15 cellular contexts compared by ENCODE assay signal in genomic region chr9:81874926-81875325, GRCh38. TPM values are rescaled to one million over a fixed set of nuclear protein-coding genes. Genes with fewer than 3 reads are reported as not detected.
A peak's percentile ranks its signal among the peaks of the same experiment; 100 is the strongest.
DNase-seq lines count a peak whose midpoint lies in the region; ATAC-seq and TF ChIP-seq lines count a peak whose summit lies in the region.
"Had no signal": no experiment of that assay in that cellular context is flagged by ENCODE, and none has a peak within 500 bp of the region (broad histone marks: within the 10 kb centered on the region; RNA-seq: fewer than 3 reads in every experiment).

No MANE protein-coding gene starts in this region.

- H3K27me3 Mint-ChIP-seq in CD8-positive, alpha-beta T cell (ENCODE audit: low read depth) = no peaks in the 10 kb centered on the region
- H3K27me3 Mint-ChIP-seq: activated naive CD8-positive, alpha-beta T cell treated with anti-CD3 and anti-CD28 coated beads, Interleukin-2, amount 10 ng/mL, durations not matched to agents 7 days and 5 days had no signal

- no peaks in the 10 kb centered on the region for H3K36me3 Mint-ChIP-seq in CD8-positive, alpha-beta T cell
- H3K36me3 Mint-ChIP-seq: activated naive CD8-positive, alpha-beta T cell treated with anti-CD3 and anti-CD28 coated beads, Interleukin-2, amount 10 ng/mL, durations not matched to agents 7 days and 5 days; CD14-positive monocyte had no signal

- POLR2A ChIA-PET in BJ (lab: Charles Lee) = interaction anchor here (0.5 kb wide), 1 partner anchor 296 kb away, joined by 11 read pairs; no protein-coding TSS in a partner anchor
- POLR2A ChIA-PET in CD8-positive, alpha-beta T cell (lab: Charles Lee) = no interaction called here

- ATAC-seq in HG03108 (IDR thresholded peaks at IDR 0.05; ENCODE audit: unreplicated experiment) (no peak), GM18868 (IDR thresholded peaks at IDR 0.05; ENCODE audit: unreplicated experiment) (no peak)
- ATAC-seq in CD8-positive, alpha-beta T cell = no peak

- H3K36me3 ChIP-seq in BJ (ENCODE audit: control insufficient read depth, insufficient read depth, low read length) (no peaks in the 10 kb centered on the region), MG63 (no peaks in the 10 kb centered on the region)
- no peaks in the 10 kb centered on the region for H3K36me3 ChIP-seq in CD8-positive, alpha-beta T cell (ENCODE audit: insufficient read depth, low read length)

- TF ChIP-seq CTCF in BJ (IDR thresholded peaks at IDR 0.05; ENCODE audit: insufficient read depth, low read depth, low read length) (no peak), epithelial cell of esophagus (IDR thresholded peaks at IDR 0.05; ENCODE audit: insufficient read depth, low read depth, low read length, missing control alignments) (no peak)
- TF ChIP-seq CTCF in CD8-positive, alpha-beta T cell (IDR thresholded peaks at IDR 0.05) = no peak

- H3K27ac ChIP-seq in CD8-positive, alpha-beta T cell (ENCODE audit: low read depth, low read length) = no peak overlapping the region

- H3K4me3 ChIP-seq in BJ (ENCODE audit: low read depth, low read length) (no peak overlapping the region), MG63 (no peak overlapping the region), epithelial cell of esophagus (ENCODE audit: low read length) (no peak overlapping the region)
- H3K4me3 ChIP-seq in CD8-positive, alpha-beta T cell (ENCODE audit: low read depth, low read length) = no peak overlapping the region

- no peaks in the 10 kb centered on the region for H3K9me3 ChIP-seq in MG63
- no peaks in the 10 kb centered on the region for H3K9me3 ChIP-seq in CD8-positive, alpha-beta T cell (ENCODE audit: low read length)

- DNase-seq in BJ (ENCODE audit: low read depth) = peak; percentile 60
- peak; percentile 34 for DNase-seq in MG63
- peak; percentile 82 for DNase-seq in epithelial cell of esophagus (ENCODE audit: low read depth)
- peak; percentile 10 for DNase-seq in myocyte (ENCODE audit: low read depth)
- DNase-seq in CD8-positive, alpha-beta T cell = no peak
- no peak for DNase-seq in T-helper 9 cell
- DNase-seq: activated naive CD8-positive, alpha-beta T cell treated with anti-CD3 and anti-CD28 coated beads, Interleukin-2, amount 10 ng/mL, durations not matched to agents 7 days and 5 days; erythroblast; left cardiac atrium; NCI-H2081 treated with DMSO at 0.1 percent for 48 hours had no signal

- no peaks in the 10 kb centered on the region for H3K9me3 Mint-ChIP-seq in CD8-positive, alpha-beta T cell
- H3K9me3 Mint-ChIP-seq: activated naive CD8-positive, alpha-beta T cell treated with anti-CD3 and anti-CD28 coated beads, Interleukin-2, amount 10 ng/mL, durations not matched to agents 7 days and 5 days; T-helper 2 cell treated with Interferon-gamma antibody and Interleukin-4, amounts not matched to agents 5 μg/mL and 100 μg/mL, for 36 hours had no signal

- intact Hi-C loops in CD8-positive, alpha-beta T cell (cut with DNase I, micrococcal nuclease) = no loop called here

- no peak overlapping the region for H3K4me3 Mint-ChIP-seq in CD8-positive, alpha-beta T cell
- H3K4me3 Mint-ChIP-seq: activated naive CD8-positive, alpha-beta T cell treated with anti-CD3 and anti-CD28 coated beads, Interleukin-2, amount 10 ng/mL, durations not matched to agents 7 days and 5 days; CD14-positive monocyte; T-helper 2 cell treated with Interferon-gamma antibody and Interleukin-4, amounts not matched to agents 5 μg/mL and 100 μg/mL, for 36 hours had no signal

- H3K4me1 ChIP-seq in CD8-positive, alpha-beta T cell (ENCODE audit: insufficient read depth, low read length) = no peaks in the 10 kb centered on the region

- no peaks in the 10 kb centered on the region for H3K27me3 ChIP-seq in BJ (ENCODE audit: control insufficient read depth, insufficient read depth, low read length)
- H3K27me3 ChIP-seq in MG63 = no peaks in the 10 kb centered on the region
- no peaks in the 10 kb centered on the region for H3K27me3 ChIP-seq in CD8-positive, alpha-beta T cell (ENCODE audit: insufficient read depth, low read length)

- no peak overlapping the region for H3K27ac Mint-ChIP-seq in CD8-positive, alpha-beta T cell
- H3K27ac Mint-ChIP-seq: activated naive CD8-positive, alpha-beta T cell treated with anti-CD3 and anti-CD28 coated beads, Interleukin-2, amount 10 ng/mL, durations not matched to agents 7 days and 5 days; CD14-positive monocyte; T-helper 2 cell treated with Interferon-gamma antibody and Interleukin-4, amounts not matched to agents 5 μg/mL and 100 μg/mL, for 36 hours had no signal

- CTCF ChIA-PET in BJ (lab: Yijun Ruan, JAX) = no interaction called here
- CTCF ChIA-PET in CD8-positive, alpha-beta T cell (lab: Charles Lee) = no interaction called here

- H3K4me1 Mint-ChIP-seq in CD8-positive, alpha-beta T cell (ENCODE audit: low read depth) = no peaks in the 10 kb centered on the region
- H3K4me1 Mint-ChIP-seq: activated naive CD8-positive, alpha-beta T cell treated with anti-CD3 and anti-CD28 coated beads, Interleukin-2, amount 10 ng/mL, durations not matched to agents 7 days and 5 days; CD14-positive monocyte had no signal

RNA-seq across cellular contexts. Expression of gene SPATA31D4, which starts 53.3 kb away (rescaled TPM):
- not detected in 2 replicates for polyA plus RNA-seq in BJ (2011; rRNA removed)
- not detected in 2 replicates for polyA minus RNA-seq in BJ (2011; rRNA and poly(A)+ RNA removed)
- total RNA-seq in MG63 (2014; rRNA removed; shearing (Covaris generic); ENCODE audit: low replicate concordance) = not detected in 2 replicates
- total RNA-seq in myocyte = not detected in 2 replicates
- not detected for polyA plus RNA-seq in myocyte (2012)
- not detected for total RNA-seq in CD8-positive, alpha-beta T cell
- total RNA-seq: activated naive CD8-positive, alpha-beta T cell treated with anti-CD3 and anti-CD28 coated beads, Interleukin-2, amount 10 ng/mL, durations not matched to agents 7 days and 5 days; H1; left cardiac atrium had no signal
- polyA plus RNA-seq: CD14-positive monocyte, H1 had no signal

Comparison
In these comparisons a context has a peak if more than half of its experiments do, and no peak if none do; other contexts are left out.
1. DNase-seq: peak in BJ (single experiment), MG63 (single experiment), epithelial cell of esophagus (single experiment) and myocyte (single experiment); none in CD8-positive, alpha-beta T cell (0 of 7) and T-helper 9 cell (single experiment).